Comparison of ENCODE assay signal across 2 cellular contexts in genomic region chr16:68244903-68245853, GRCh38.
TF ChIP-seq lines count a peak whose summit lies in the region.

Gene PLA2G15 (plus strand): TSS chr16:68245373. CDS start chr16:68245427, 54 bp downstream.

TF ChIP-seq in IMR-90, 13 proteins besides CTCF, POLR2A, EP300 and RAD21:
- no peak for TF ChIP-seq ELK1 (IDR thresholded peaks at IDR 0.05; ENCODE audit: borderline replicate concordance, low read depth, low read length)
- TF ChIP-seq NFE2L2 (IDR thresholded peaks at IDR 0.05; ENCODE audit: low read depth, low read length), result no peak
- TF ChIP-seq SMC3 (IDR thresholded peaks at IDR 0.05; ENCODE audit: low read depth, low read length), result no peak
- TF ChIP-seq CHD1 (IDR thresholded peaks at IDR 0.05; ENCODE audit: low read depth, low read length), result no peak
- TF ChIP-seq RFX5 (IDR thresholded peaks at IDR 0.05; ENCODE audit: low read depth, low read length), result no peak
- no peak for TF ChIP-seq BHLHE40 (IDR thresholded peaks at IDR 0.05; ENCODE audit: low read depth, low read length)
- peak; percentile 69 for TF ChIP-seq CEBPB (IDR thresholded peaks at IDR 0.05; ENCODE audit: low read depth, low read length)
- TF ChIP-seq MAFK (IDR thresholded peaks at IDR 0.05; ENCODE audit: low read depth, low read length), result no peak
- peak; percentile 54; the same call in 1 of the 2 replicates for TF ChIP-seq MXI1 (IDR thresholded peaks at IDR 0.05; ENCODE audit: borderline replicate concordance, low read depth, low read length)
- TF ChIP-seq FOS (IDR thresholded peaks at IDR 0.05; ENCODE audit: low read depth, low read length), result peak; percentile 24; the same call in 1 of the 2 replicates
- TF ChIP-seq MAZ (IDR thresholded peaks at IDR 0.05; ENCODE audit: borderline replicate concordance, low read depth, low read length), result peak; percentile 98
- TF ChIP-seq USF2 (IDR thresholded peaks at IDR 0.05; ENCODE audit: low read depth, low read length), result no peak
- no peak for TF ChIP-seq RCOR1 (IDR thresholded peaks at IDR 0.05; ENCODE audit: insufficient replicate concordance, low read length)

TF ChIP-seq in neural cell, 6 proteins besides CTCF, POLR2A, EP300 and RAD21 (continued from another document):
- TF ChIP-seq REST (IDR thresholded peaks at IDR 0.05; ENCODE audit: borderline replicate concordance) (peak; percentile 20), MXI1 (conservative IDR thresholded peaks at IDR 0.05; ENCODE audit: poor library complexity, severe bottlenecking) (peak; percentile 86), SMC3 (conservative IDR thresholded peaks at IDR 0.05; ENCODE audit: poor library complexity) (no peak), TAF1 (IDR thresholded peaks at IDR 0.05; ENCODE audit: low read depth) (peak; percentile 38), POLR2AphosphoS5 (IDR thresholded peaks at IDR 0.05) (peak; percentile 72)
